9 cellular contexts compared by ENCODE assay signal in genomic region chr2:47069628-47070154, GRCh38.
DNase-seq lines count a peak whose midpoint lies in the region; ATAC-seq lines count a peak whose summit lies in the region.
"Had no signal": no experiment of that assay in that cellular context is flagged by ENCODE, and none has a peak within 500 bp of the region (broad histone marks: within the 10 kb centered on the region; RNA-seq: fewer than 3 reads in every experiment).

No MANE protein-coding gene starts in this region.

- DNase-seq in AG08396 (ENCODE audit: low spot score) = peak; percentile 69
- DNase-seq in NCI-H226 = peak; percentile 79
- DNase-seq in myocyte (ENCODE audit: low read depth) = peak; percentile 94
- DNase-seq: hippocampal formation had no signal

- H3K9me3 ChIP-seq in esophagus (ENCODE audit: control insufficient read depth in 2 of 2, insufficient read depth in 1 of 2, low read depth in 1 of 2, low read length in 1 of 2) = no peaks in the 10 kb centered on the region

- H3K36me3 ChIP-seq in esophagus (ENCODE audit: control insufficient read depth in 2 of 2, insufficient read depth in 2 of 2, low read length in 1 of 2) = peaks cover 1 to 16% of the 10 kb centered on the region in 2 donors

- H3K4me1 ChIP-seq in esophagus (ENCODE audit: control insufficient read depth in 2 of 2, insufficient read depth in 2 of 2, low read length in 1 of 2) = peaks cover 43 to 48% of the 10 kb centered on the region in 2 donors

- ATAC-seq in GM21528 (IDR thresholded peaks at IDR 0.05; ENCODE audit: low FRiP score, unreplicated experiment) (no peak), GM19467 (IDR thresholded peaks at IDR 0.05; ENCODE audit: unreplicated experiment) (no peak), HG02852 (IDR thresholded peaks at IDR 0.05; ENCODE audit: unreplicated experiment) (no peak), GM21526 (IDR thresholded peaks at IDR 0.05; ENCODE audit: low FRiP score, unreplicated experiment) (no peak)

- peak overlapping the region; percentile 82 to 86 for H3K27ac ChIP-seq in esophagus (ENCODE audit: low read depth in 2 of 2, low read length in 1 of 2)

- WGBS in esophagus, 2 donors = 27 to 30% methylated on average over 6 of the region's 6 CpGs

- no peak overlapping the region for H3K4me3 ChIP-seq in esophagus (ENCODE audit: low read depth in 1 of 2, low read length in 2 of 2)

- H3K27me3 ChIP-seq in esophagus (ENCODE audit: control insufficient read depth in 1 of 2, insufficient read depth in 2 of 2, low read length in 2 of 2) = no peaks in the 10 kb centered on the region
